ENCODE assay signal across 16 cellular contexts in the genomic region with DNA sequence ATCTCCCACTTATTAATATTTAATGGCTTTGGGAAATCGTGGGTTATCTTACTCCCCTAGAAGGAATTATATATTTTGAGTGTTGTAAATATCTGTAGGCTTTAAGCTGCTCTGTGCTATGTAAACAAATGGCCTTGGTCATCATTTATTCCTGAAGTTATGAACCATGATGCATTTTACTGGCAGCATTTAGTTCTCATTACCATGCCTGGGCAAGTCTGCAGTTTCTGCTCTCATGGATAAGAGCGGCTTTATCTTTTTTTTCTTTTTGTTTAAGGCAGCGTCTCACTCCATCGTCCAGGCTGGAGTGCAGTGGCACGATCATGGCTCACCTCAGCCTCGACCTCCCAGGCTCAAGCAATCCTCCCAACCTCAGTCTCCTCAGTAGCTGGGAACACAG.
DNase-seq lines count a peak whose midpoint lies in the region; ATAC-seq and TF ChIP-seq lines count a peak whose summit lies in the region.
"Had no signal": no experiment of that assay in that cellular context is flagged by ENCODE, and none has a peak within 500 bp of the region (broad histone marks: within the 10 kb centered on the region; RNA-seq: fewer than 3 reads in every experiment).

No MANE protein-coding gene starts in this region.

- peak overlapping the region; percentile 33 for H3K27ac ChIP-seq in epithelial cell of prostate
- H3K27ac ChIP-seq: BLaER1 treated with 17β-estradiol and CSF1 and Interleukin-3, amounts not matched to agents 10 nM and 100 nM had no signal

- H3K4me1 Mint-ChIP-seq in osteocyte (ENCODE audit: unreplicated experiment): peaks cover 23% of the 10 kb centered on the region
- H3K4me1 Mint-ChIP-seq: B cell had no signal

- no peak overlapping the region for H3K4me3 Mint-ChIP-seq in osteocyte (ENCODE audit: unreplicated experiment)
- H3K4me3 Mint-ChIP-seq: B cell; CD8-positive, alpha-beta T cell; H9; IgD-negative memory B cell had no signal

- H3K27me3 Mint-ChIP-seq in osteocyte (ENCODE audit: unreplicated experiment): no peaks in the 10 kb centered on the region
- H3K27me3 Mint-ChIP-seq: B cell, IgD-negative memory B cell had no signal

- H3K9me3 Mint-ChIP-seq in osteocyte (ENCODE audit: unreplicated experiment): peaks cover 4% of the 10 kb centered on the region

- no peak for TF ChIP-seq CTCF in osteocyte (IDR thresholded peaks at IDR 0.05)

- ATAC-seq in GM21619 (IDR thresholded peaks at IDR 0.05; ENCODE audit: unreplicated experiment) (no peak), HG02852 (IDR thresholded peaks at IDR 0.05; ENCODE audit: unreplicated experiment) (no peak)
- ATAC-seq: CD8-positive, alpha-beta T cell had no signal

- DNase-seq in DMS79 treated with DMSO at 0.1 percent for 48 hours (lab: John Stamatoyannopoulos, UW) (peak; percentile 56), NCI-H526 treated with DMSO at 0.1 percent for 48 hours (lab: John Stamatoyannopoulos, UW) (peak; percentile 41), epithelial cell of prostate (ENCODE audit: low read depth, low spot score) (peak; percentile 60), osteocyte (ENCODE audit: extremely low spot score, unreplicated experiment) (no peak)
- DNase-seq: CD8-positive, alpha-beta T cell; COR-L47; DMS 273 treated with DMSO at 0.1 percent for 48 hours; DMS53; GDM1; H9; KBM-7 had no signal

- no peaks in the 10 kb centered on the region for H3K36me3 Mint-ChIP-seq in osteocyte (ENCODE audit: unreplicated experiment)
- H3K36me3 Mint-ChIP-seq: CD8-positive, alpha-beta T cell; IgD-negative memory B cell had no signal

- no peak overlapping the region for H3K27ac Mint-ChIP-seq in osteocyte (ENCODE audit: unreplicated experiment)
- H3K27ac Mint-ChIP-seq: B cell; CD8-positive, alpha-beta T cell; H9; IgD-negative memory B cell had no signal
